Comparison of ENCODE assay signal across 8 cellular contexts in genomic region chr22:20916916-20917810, GRCh38. TPM values are rescaled to one million over a fixed set of nuclear protein-coding genes. Genes with fewer than 3 reads are reported as not detected.
A peak's percentile ranks its signal among the peaks of the same experiment; 100 is the strongest.
DNase-seq lines count a peak whose midpoint lies in the region; ATAC-seq and TF ChIP-seq lines count a peak whose summit lies in the region.

Gene CRKL, plus strand, starts transcription at chr22:20917407. Its CDS starts 528 bp downstream, at chr22:20917935.

- POLR2A ChIA-PET in CD4-positive, alpha-beta T cell (lab: Charles Lee) = interaction anchor here (0.6 to 2.2 kb wide), 7 partner anchors 11 to 394 kb away, joined by 3 to 11 read pairs (median 4); partner anchors contain the start of genes LZTR1 and THAP7

- ATAC-seq in CD4-positive, alpha-beta T cell (ENCODE audit: poor library complexity) = peak; percentile 96
- ATAC-seq in GM19397 (IDR thresholded peaks at IDR 0.05; ENCODE audit: unreplicated experiment) = peak; percentile 94
- peak; percentile 92 for ATAC-seq in HG03571 (IDR thresholded peaks at IDR 0.05; ENCODE audit: unreplicated experiment)

- intact Hi-C loops in CD4-positive, alpha-beta T cell (cut with DNase I, micrococcal nuclease) = loop anchor here (1.0 to 5.0 kb wide), 5 partner anchors 59 to 105 kb away; partner anchors contain the start of genes PI4KA (in 2 of the 2), LZTR1 (in 1 of the 2) and THAP7 (in 1 of the 2)
- intact Hi-C loops in dorsolateral prefrontal cortex (cut with DNase I) (loop anchor here (1.0 to 5.0 kb wide), 6 partner anchors 40 to 85 kb away; partner anchors contain the start of genes LZTR1 (in 2 of the 2), PI4KA (in 2 of the 2), SNAP29 (in 2 of the 2) and THAP7 (in 2 of the 2)), lower leg skin (cut with DNase I; ENCODE audit: low total_unique reads) (no loop called here)

- CTCF ChIA-PET in CD4-positive, alpha-beta T cell (lab: Charles Lee) = interaction anchor here (0.6 to 1.8 kb wide), 18 partner anchors 9 to 726 kb away, joined by 3 to 12 read pairs (median 4); partner anchors contain the start of genes LZTR1 and SDF2L1

- peaks cover 49% of the 10 kb centered on the region for H3K4me1 Mint-ChIP-seq in CD4-positive, alpha-beta T cell (ENCODE audit: low read depth)

- H3K27ac Mint-ChIP-seq in CD4-positive, alpha-beta T cell = peak within 1 kb of the TSS; percentile 90

- no peaks in the 10 kb centered on the region for H3K9me3 ChIP-seq in CD4-positive, alpha-beta T cell (ENCODE audit: control insufficient read depth, low read length)

- WGBS in lower leg skin, 2 donors = 0 to 1% methylated on average over 31 to 78 of the region's 92 CpGs

- peak within 1 kb of the TSS; percentile 84 for H3K27ac ChIP-seq in CD4-positive, alpha-beta T cell (ENCODE audit: low read depth, low read length)
- peak within 1 kb of the TSS; percentile 26 to 99 (median 96) for H3K27ac ChIP-seq in dorsolateral prefrontal cortex

- no peaks in the 10 kb centered on the region for H3K27me3 ChIP-seq in CD4-positive, alpha-beta T cell (ENCODE audit: control insufficient read depth, insufficient read depth, low read length)
- H3K27me3 ChIP-seq in dorsolateral prefrontal cortex = no peaks in the 10 kb centered on the region

- no peaks in the 10 kb centered on the region for H3K9me3 Mint-ChIP-seq in CD4-positive, alpha-beta T cell

- H3K4me3 ChIP-seq in dorsolateral prefrontal cortex (peak within 1 kb of the TSS; percentile 64 to 100 (median 97)), lower leg skin (ENCODE audit: low read depth, poor library complexity, severe bottlenecking) (peak within 1 kb of the TSS; percentile 98)

- TF ChIP-seq POLR2A in lower leg skin (IDR thresholded peaks at IDR 0.05) = peak in 1 of 2 donors; percentile 75

- peak; percentile 97 for TF ChIP-seq CTCF in CD4-positive, alpha-beta T cell (IDR thresholded peaks at IDR 0.05)
- TF ChIP-seq CTCF in dorsolateral prefrontal cortex (IDR thresholded peaks at IDR 0.05 in 54 of 56, conservative IDR thresholded peaks at IDR 0.05 in 2 of 56; ENCODE audit: low read depth in 1 of 56, partially characterized antibody in 56 of 56) (peak; percentile 75 to 99 (median 93)), lower leg skin (IDR thresholded peaks at IDR 0.05) (peak in 1 of 3 donors; percentile 84)

- H3K36me3 Mint-ChIP-seq in CD4-positive, alpha-beta T cell (ENCODE audit: low read depth) = peaks cover 27% of the 10 kb centered on the region

- H3K27me3 Mint-ChIP-seq in CD4-positive, alpha-beta T cell = no peaks in the 10 kb centered on the region

- H3K4me3 Mint-ChIP-seq in CD4-positive, alpha-beta T cell = peak within 1 kb of the TSS; percentile 98

- peak; percentile 90 to 97 (median 94) for DNase-seq in CD4-positive, alpha-beta T cell
- DNase-seq in NCI-H774 (lab: John Stamatoyannopoulos, UW) = peak; percentile 97
- peak; percentile 94 to 95 for DNase-seq in activated CD4-positive, alpha-beta T cell treated with anti-CD3 and anti-CD28 coated beads, Interleukin-2, amount 50 U/mL, for 48 hours
- DNase-seq in dorsolateral prefrontal cortex = peak; percentile 90 to 98 (median 96)
- DNase-seq in lower leg skin (ENCODE audit: low spot score in 2 of 2) = peak; percentile 95 to 99
- DNase-seq in stimulated activated CD4-positive, alpha-beta T cell treated with anti-CD3 and anti-CD28 coated beads, Interleukin-4, amount 100 ng/mL, for 48 hours (ENCODE audit: low read depth in 2 of 2) = peak; percentile 90 to 94

RNA-seq across cellular contexts. Expression of gene CRKL, which starts in this region (rescaled TPM):
- total RNA-seq in CD4-positive, alpha-beta T cell = 10 to 100 TPM; 41.9 to 43.5 TPM
- 100 to 1,000 TPM in 31 of 120 experiments, 10 to 100 TPM in 89; 75.1 to 125 (median 94.5) TPM for total RNA-seq in dorsolateral prefrontal cortex
- total RNA-seq in lower leg skin = 10 to 100 TPM; 54.3 to 94.1 (median 64.9) TPM

Comparison
In these comparisons a context has a peak if more than half of its experiments do, and no peak if none do; other contexts are left out.
1. Peak in every context shown above with its lines: DNase-seq, ATAC-seq, H3K4me3 ChIP-seq and H3K27ac ChIP-seq.